Comparison of ENCODE assay signal across 10 cellular contexts in genomic region chr12:25590021-25590721, GRCh38.
DNase-seq lines count a peak whose midpoint lies in the region; ATAC-seq, FAIRE-seq and TF ChIP-seq lines count a peak whose summit lies in the region.
"Had no signal": no experiment of that assay in that cellular context is flagged by ENCODE, and none has a peak within 500 bp of the region (broad histone marks: within the 10 kb centered on the region; RNA-seq: fewer than 3 reads in every experiment).

No MANE protein-coding gene starts in this region.

- no peak for FAIRE-seq in urothelium cell line (lab: Jason Lieb, UNC)

- peak; percentile 72 for ATAC-seq in HG03378 (IDR thresholded peaks at IDR 0.05; ENCODE audit: unreplicated experiment)

- POLR2A ChIA-PET in HEK293T (lab: Yijun Ruan, JAX) = no interaction called here

- DNase-seq in UCSD-AML1 (lab: John Stamatoyannopoulos, UW; ENCODE audit: unreplicated experiment) (peak; percentile 13), retina (no peak), urothelium cell line (ENCODE audit: low spot score) (no peak), HEK293T (ENCODE audit: extremely low spot score) (no peak), HuH-7 (ENCODE audit: low spot score) (no peak)
- DNase-seq in activated naive CD8-positive, alpha-beta T cell treated with anti-CD3 and anti-CD28 coated beads, Interleukin-2, amount 50 U/mL, for 16 hours (ENCODE audit: low read depth, low spot score) = peak; percentile 8
- DNase-seq in stimulated activated CD4-positive, alpha-beta T cell treated with anti-CD3 and anti-CD28 coated beads, TNF-alpha, amount 100 ng/mL, for 48 hours (ENCODE audit: low read depth in 3 of 3) = peak in 2 of 3 donors; percentile 20 to 41
- DNase-seq: IMR-90, NCI-H2081 treated with DMSO at 0.1 percent for 48 hours had no signal

- CTCF ChIA-PET in HEK293T (lab: Yijun Ruan, JAX) = no interaction called here

TF ChIP-seq in HEK293T, 16 proteins besides CTCF, POLR2A, EP300 and RAD21:
- no peak for TF ChIP-seq FOXM1 (IDR thresholded peaks at IDR 0.05; ENCODE audit: borderline replicate concordance)
- TF ChIP-seq LEF1 (IDR thresholded peaks at IDR 0.05; ENCODE audit: borderline replicate concordance) = no peak
- no peak for TF ChIP-seq TARDBP (IDR thresholded peaks at IDR 0.05)
- no peak for TF ChIP-seq SP1 (IDR thresholded peaks at IDR 0.05)
- no peak for TF ChIP-seq ELF4 (IDR thresholded peaks at IDR 0.05)
- TF ChIP-seq FOXA1 (IDR thresholded peaks at IDR 0.05) = no peak
- TF ChIP-seq SUZ12 (IDR thresholded peaks at IDR 0.05) = no peak
- TF ChIP-seq NFRKB (IDR thresholded peaks at IDR 0.05) = no peak

Comparison
In these comparisons a context has a peak if more than half of its experiments do, and no peak if none do; other contexts are left out.
1. DNase-seq: peak in UCSD-AML1 (single experiment), activated naive CD8-positive, alpha-beta T cell treated with anti-CD3 and anti-CD28 coated beads, Interleukin-2, amount 50 U/mL, for 16 hours (single experiment) and stimulated activated CD4-positive, alpha-beta T cell treated with anti-CD3 and anti-CD28 coated beads, TNF-alpha, amount 100 ng/mL, for 48 hours (2 of 3); none in retina (single experiment), urothelium cell line (single experiment), HEK293T (single experiment) and HuH-7 (single experiment).